Comparison of ENCODE assay signal across 8 cellular contexts in genomic region chr1:45803781-45804670, GRCh38. TPM values are rescaled to one million over a fixed set of nuclear protein-coding genes. Genes with fewer than 3 reads are reported as not detected.
DNase-seq lines count a peak whose midpoint lies in the region; ATAC-seq and TF ChIP-seq lines count a peak whose summit lies in the region.
"Not testable (repeated sequence)": the region's sequence is repeated elsewhere in the genome, so short reads cannot be mapped to it uniquely, and the experiment has no call there.

No MANE protein-coding gene starts in this region.

- H3K9me2 ChIP-seq in OCI-LY7 (ENCODE audit: insufficient read depth, low read length), result not testable (repeated sequence)

- H4K5ac ChIP-seq in mesendoderm (ENCODE audit: low read length), result not testable (repeated sequence)

- peak overlapping the region; percentile 91 for H3K4me2 ChIP-seq in OCI-LY7 (ENCODE audit: low read length)
- peak overlapping the region; percentile 93 for H3K4me2 ChIP-seq in mesendoderm (ENCODE audit: low read length)

- not testable (repeated sequence) for H2BK15ac ChIP-seq in mesendoderm (replicated peaks; ENCODE audit: low read depth)

- H2AFZ ChIP-seq in OCI-LY7 (ENCODE audit: low read length), result not testable (repeated sequence)

- peaks cover 21% of the 10 kb centered on the region for H3K4me1 ChIP-seq in OCI-LY7 (ENCODE audit: insufficient read depth, low read length, poor library complexity, severe bottlenecking)
- H3K4me1 ChIP-seq in mesendoderm (ENCODE audit: control insufficient read depth, low read depth, low read length), result not testable (repeated sequence)

- POLR2A ChIA-PET in OCI-LY7 (lab: Charles Lee), result interaction anchor here (0.6 to 2.4 kb wide), 5 partner anchors 10 to 288 kb away, joined by 3 to 9 read pairs (median 6); no protein-coding TSS in a partner anchor

- BruUV-seq in OCI-LY7 (replicated peaks; lab: Mats Ljungman, UMichigan), result TSS peak; percentile 43

- H3K9me3 ChIP-seq in OCI-LY7 (ENCODE audit: low read length), result not testable (repeated sequence)

- H3K27ac ChIP-seq in OCI-LY7 (ENCODE audit: low read depth, low read length, poor library complexity, severe bottlenecking) (peak overlapping the region; percentile 53), mesendoderm (ENCODE audit: low read depth, low read length) (peak overlapping the region; percentile 72)

- not testable (repeated sequence) for H2AK5ac ChIP-seq in mesendoderm (ENCODE audit: low read length)

- peaks cover 12% of the 10 kb centered on the region; the same call in 1 of the 2 replicates for H4K20me1 ChIP-seq in OCI-LY7 (ENCODE audit: insufficient read depth, low read length)

- WGBS in mesendoderm (ENCODE audit: extremely low coverage, insufficient coverage, low lambda C conversion rate), result no CpG with 5 or more reads among the region's 60 CpGs

- ATAC-seq in GM21423 (IDR thresholded peaks at IDR 0.05; ENCODE audit: unreplicated experiment) (peak; percentile 15), HG03558 (IDR thresholded peaks at IDR 0.05; ENCODE audit: extremely low read depth, unreplicated experiment) (peak; percentile 9)

- peaks cover 52% of the 10 kb centered on the region for H3K79me2 ChIP-seq in OCI-LY7 (ENCODE audit: insufficient read depth, low read depth, low read length)
- H3K79me2 ChIP-seq in mesendoderm (ENCODE audit: control insufficient read depth, insufficient read depth, low read length), result peaks cover 19% of the 10 kb centered on the region

- H3K56ac ChIP-seq in mesendoderm (ENCODE audit: low read length), result peak overlapping the region; percentile 92

- H3K4ac ChIP-seq in mesendoderm (ENCODE audit: low read depth, low read length), result not testable (repeated sequence)

- not testable (repeated sequence) for H4K8ac ChIP-seq in mesendoderm (ENCODE audit: low read depth, low read length)

- H3K27me3 ChIP-seq in mesendoderm (ENCODE audit: insufficient read depth, low read length, poor library complexity), result not testable (repeated sequence)

- H3K18ac ChIP-seq in mesendoderm (ENCODE audit: low read length), result not testable (repeated sequence)

- TF ChIP-seq CTCF in OCI-LY7 (conservative IDR thresholded peaks at IDR 0.05; ENCODE audit: low read length), result 0 out of 2 replicates have a peak, but pooled peaks have one; percentile 23

- intact Hi-C loops in OCI-LY7 (cut with micrococcal nuclease; ENCODE audit: unreplicated experiment), result loop anchor here (2.0 to 5.0 kb wide), 4 partner anchors 39 to 375 kb away; partner anchors contain the start of genes GPBP1L1, IPP and TMEM69

- not testable (repeated sequence) for H2BK120ac ChIP-seq in mesendoderm (ENCODE audit: low read depth, low read length)

- peak; percentile 0 for DNase-seq in COR-L47 (lab: John Stamatoyannopoulos, UW)
- DNase-seq in OCI-LY7 (ENCODE audit: low spot score), result peak; percentile 35
- DNase-seq in activated gamma-delta T cell treated with Interleukin-2 at 50 U/mL for 16 hours, result peak; percentile 6
- DNase-seq in fibroblast of peridontal ligament (ENCODE audit: extremely low read depth), result peak; percentile 22
- DNase-seq in mesendoderm, result peak; percentile 76
- peak; percentile 2 for DNase-seq in stimulated activated CD8-positive, alpha-beta memory T cell treated with anti-CD3 and anti-CD28 coated beads, Interleukin-12 subunit alpha, Interleukin-12 subunit beta, amount 100 ng/mL, for 4 hours (ENCODE audit: low read depth)

- CTCF ChIA-PET in OCI-LY7 (lab: Charles Lee; ENCODE audit: unreplicated experiment), result interaction anchor here (1.0 kb wide), 1 partner anchor 40 kb away, joined by 3 read pairs; no protein-coding TSS in a partner anchor

- H3K79me1 ChIP-seq in mesendoderm (ENCODE audit: low read length), result not testable (repeated sequence)

- H3K4me3 ChIP-seq in OCI-LY7 (ENCODE audit: low read depth, low read length, poor library complexity, severe bottlenecking) (peak overlapping the region; percentile 84), mesendoderm (ENCODE audit: low read length) (peak overlapping the region; percentile 94)

- not testable (repeated sequence) for H2BK5ac ChIP-seq in mesendoderm (ENCODE audit: low read length)

- peaks cover 38% of the 10 kb centered on the region for H3K36me3 ChIP-seq in OCI-LY7 (ENCODE audit: insufficient read depth, low read length)
- not testable (repeated sequence) for H3K36me3 ChIP-seq in mesendoderm (ENCODE audit: control insufficient read depth, insufficient read depth, low read length)

- peak overlapping the region; percentile 91 for H3K9ac ChIP-seq in mesendoderm (ENCODE audit: low read length)

- H3K23ac ChIP-seq in mesendoderm (ENCODE audit: low read length), result not testable (repeated sequence)

RNA-seq across cellular contexts. Expression of gene MAST2, which starts 0.6 kb away (rescaled TPM):
- total RNA-seq in OCI-LY7 (2014; rRNA removed; shearing (Covaris generic)), result 25.5 and 32.1 TPM in 2 replicates
- 59.6 and 67.2 TPM in 2 replicates for total RNA-seq in OCI-LY7 (2022)
- 12.3 TPM for polyA plus RNA-seq in mesendoderm (2013, experiment 1 of 2)
- 12.5 TPM for polyA plus RNA-seq in mesendoderm (2013, experiment 2 of 2)

RNA-seq across cellular contexts. Expression of gene IPP, which starts 53.6 kb away (rescaled TPM):
- total RNA-seq in OCI-LY7 (2014; rRNA removed; shearing (Covaris generic)), result 4.6 and 6.3 TPM in 2 replicates
- 13.2 and 17.9 TPM in 2 replicates for total RNA-seq in OCI-LY7 (2022)
- polyA plus RNA-seq in mesendoderm (2013, experiment 1 of 2), result 2.6 TPM
- polyA plus RNA-seq in mesendoderm (2013, experiment 2 of 2), result 2.2 TPM

Comparison
In these comparisons a context has a peak if more than half of its experiments do, and no peak if none do; other contexts are left out.
1. Peak in every context shown above with its lines: DNase-seq, ATAC-seq, H3K4me3 ChIP-seq and H3K27ac ChIP-seq.
2. DNase-seq: peak in every context shown above with its lines; median percentile 76 in mesendoderm; 35 in OCI-LY7; 22 in fibroblast of peridontal ligament; 6 in activated gamma-delta T cell treated with Interleukin-2 at 50 U/mL for 16 hours; 2 in stimulated activated CD8-positive, alpha-beta memory T cell treated with anti-CD3 and anti-CD28 coated beads, Interleukin-12 subunit alpha, Interleukin-12 subunit beta, amount 100 ng/mL, for 4 hours; 0 in COR-L47.